24 cellular contexts compared by ENCODE assay signal in genomic region chr11:86469491-86470388, GRCh38.
DNase-seq lines count a peak whose midpoint lies in the region; ATAC-seq and TF ChIP-seq lines count a peak whose summit lies in the region.
"Had no signal": no experiment of that assay in that cellular context is flagged by ENCODE, and none has a peak within 500 bp of the region (broad histone marks: within the 10 kb centered on the region; RNA-seq: fewer than 3 reads in every experiment).

No MANE protein-coding gene starts in this region.

- H3K36me3 ChIP-seq in PC-3 (ENCODE audit: low read depth, low read length) = no peaks in the 10 kb centered on the region
- H3K36me3 ChIP-seq in trophoblast cell (ENCODE audit: control insufficient read depth in 1 of 2, insufficient read depth in 2 of 2, low read length in 2 of 2) = no peaks in the 10 kb centered on the region
- H3K36me3 ChIP-seq: brain microvascular endothelial cell, colonic mucosa, lower lobe of right lung, right lobe of liver had no signal

- H3K4me1 ChIP-seq in PC-3 (ENCODE audit: insufficient read depth, low read length) = peaks cover 22% of the 10 kb centered on the region
- peaks cover 41 to 47% of the 10 kb centered on the region in 2 experiments for H3K4me1 ChIP-seq in trophoblast cell (ENCODE audit: control insufficient read depth in 1 of 2, insufficient read depth in 2 of 2, low read length in 2 of 2)
- H3K4me1 ChIP-seq: colonic mucosa, right lobe of liver had no signal

- H3K4ac ChIP-seq in trophoblast cell (ENCODE audit: low read depth, low read length) = peak overlapping the region; percentile 3

- no peak overlapping the region for H3K4me3 ChIP-seq in AG10803 (ENCODE audit: low read length)
- H3K4me3 ChIP-seq in PC-3 (ENCODE audit: low read length) = no peak overlapping the region
- no peak overlapping the region for H3K4me3 ChIP-seq in trophoblast cell (ENCODE audit: low read depth, low read length)
- H3K4me3 ChIP-seq: colonic mucosa, lower lobe of right lung, right lobe of liver had no signal

- no TSS peak for BruUV-seq in PC-3 (replicated peaks; lab: Mats Ljungman, UMichigan)

- H2BK5ac ChIP-seq in trophoblast cell (ENCODE audit: low read depth, low read length, poor library complexity) = peak overlapping the region; percentile 70

- peak; percentile 65 for DNase-seq in AG10803 (ENCODE audit: low read depth)
- peak; percentile 14 for DNase-seq in PC-3
- DNase-seq in left ventricle myocardium superior = peak; percentile 40
- peak in 1 of 2 donors; percentile 32 for DNase-seq in trophoblast cell
- DNase-seq in HPDE6-E6E7 (ENCODE audit: extremely low spot score) = no peak
- DNase-seq in OCI-M2 (lab: John Stamatoyannopoulos, UW; ENCODE audit: unreplicated experiment) = no peak
- no peak for DNase-seq in KG1 (lab: John Stamatoyannopoulos, UW)
- DNase-seq: activated CD4-positive, CD25-positive, alpha-beta regulatory T cell treated with anti-CD3 and anti-CD28 coated beads, Interleukin-2, amount 50 U/mL, for 72 hours; activated T-cell treated with anti-CD3 and anti-CD28 coated beads, Interleukin-2, amount 50 U/mL, for 4 hours; brain microvascular endothelial cell; CD4-positive, alpha-beta T cell; colonic mucosa; DMS79; glutamatergic neuron; H9; Kasumi-1; lower lobe of right lung; NCI-H1930; NCI-H226; nucleus accumbens; right lobe of liver; stimulated activated naive B cell treated with anti-CD40 and anti-IgM and Interleukin-4, amounts not matched to agents 10 μg/mL and 1 μg/mL and 100 μg/mL, for 72 hours; T1000 had no signal

- no peak overlapping the region for H3K4me2 ChIP-seq in PC-3 (ENCODE audit: low read length)
- no peak overlapping the region for H3K4me2 ChIP-seq in trophoblast cell (ENCODE audit: low read length)

- no peak for TF ChIP-seq CTCF in AG10803 (conservative IDR thresholded peaks at IDR 0.05; ENCODE audit: low read length)
- TF ChIP-seq CTCF in PC-3 (conservative IDR thresholded peaks at IDR 0.05; ENCODE audit: low read depth, low read length) = no peak

- peak overlapping the region; percentile 80 for H4K91ac ChIP-seq in trophoblast cell (ENCODE audit: low read depth, low read length)

- WGBS in trophoblast cell (ENCODE audit: extremely low coverage, insufficient coverage, insufficient read length) = no CpG with 5 or more reads among the region's 5 CpGs

- H4K12ac ChIP-seq in trophoblast cell (ENCODE audit: low read depth, low read length) = no peak overlapping the region

- H4K8ac ChIP-seq in trophoblast cell (ENCODE audit: low read depth, low read length) = peak overlapping the region; percentile 60

- no peak overlapping the region for H3K23ac ChIP-seq in trophoblast cell (ENCODE audit: low read length)

- H2AK5ac ChIP-seq in trophoblast cell (ENCODE audit: low read length) = peak overlapping the region; percentile 1

- peak overlapping the region; percentile 22 for H3K18ac ChIP-seq in trophoblast cell (ENCODE audit: low read length)

- H3K9me3 ChIP-seq in PC-3 (ENCODE audit: low read length) (no peaks in the 10 kb centered on the region), trophoblast cell (ENCODE audit: insufficient read depth, low read depth, low read length) (no peaks in the 10 kb centered on the region)
- H3K9me3 ChIP-seq: colonic mucosa, lower lobe of right lung, right lobe of liver had no signal

- H3K9ac ChIP-seq in PC-3 (ENCODE audit: low read length) = no peak overlapping the region
- no peak overlapping the region for H3K9ac ChIP-seq in trophoblast cell (ENCODE audit: low read length)

- H2BK12ac ChIP-seq in trophoblast cell (ENCODE audit: low read length) = peak overlapping the region; percentile 42

- H3K27ac ChIP-seq in PC-3 (ENCODE audit: low read length) = no peak overlapping the region
- peak overlapping the region; percentile 81 for H3K27ac ChIP-seq in trophoblast cell (ENCODE audit: low read depth, low read length)
- H3K27ac ChIP-seq: brain microvascular endothelial cell, colonic mucosa, lower lobe of right lung, right lobe of liver had no signal

- H3K14ac ChIP-seq in trophoblast cell (ENCODE audit: low read length) = peak overlapping the region; percentile 25

- H4K20me1 ChIP-seq in PC-3 (ENCODE audit: low read length) = no peaks in the 10 kb centered on the region

- ATAC-seq in PC-3 = no peak
- ATAC-seq in left ventricle myocardium superior = peak; percentile 70
- no peak for ATAC-seq in GM21737 (IDR thresholded peaks at IDR 0.05; ENCODE audit: unreplicated experiment)
- ATAC-seq: activated T-cell treated with anti-CD3 and anti-CD28 coated beads, Interleukin-2, amount 50 U/mL, for 4 hours; stimulated activated naive B cell treated with anti-CD40 and anti-IgM and Interleukin-4, amounts not matched to agents 10 μg/mL and 1 μg/mL and 100 μg/mL, for 72 hours had no signal

- H3K79me1 ChIP-seq in trophoblast cell (ENCODE audit: low read length) = peaks cover 47% of the 10 kb centered on the region

- no peaks in the 10 kb centered on the region for H3K9me2 ChIP-seq in PC-3 (replicated peaks; ENCODE audit: low read length)

- no peaks in the 10 kb centered on the region for H3F3A ChIP-seq in PC-3 (ENCODE audit: low read length, unreplicated experiment)

- H3K79me2 ChIP-seq in PC-3 (ENCODE audit: low read length) (no peaks in the 10 kb centered on the region), trophoblast cell (ENCODE audit: control insufficient read depth, insufficient read depth, low read length, poor library complexity) (peaks cover 10% of the 10 kb centered on the region)

- POLR2A ChIA-PET in PC-3 (lab: Charles Lee; ENCODE audit: unreplicated experiment) = no interaction called here

- H2AFZ ChIP-seq in PC-3 (ENCODE audit: low read length) = no peak overlapping the region
- no peak overlapping the region for H2AFZ ChIP-seq in trophoblast cell (ENCODE audit: insufficient read depth, low read length, poor library complexity)

- CTCF ChIA-PET in PC-3 (lab: Charles Lee) = no interaction called here

- peak overlapping the region; percentile 78 for H2BK120ac ChIP-seq in trophoblast cell (ENCODE audit: insufficient read depth, low read length, poor library complexity)

- H3K27me3 ChIP-seq in PC-3 (ENCODE audit: low read length) (no peaks in the 10 kb centered on the region), trophoblast cell (ENCODE audit: insufficient read depth, low read length) (no peaks in the 10 kb centered on the region)
- H3K27me3 ChIP-seq: brain microvascular endothelial cell, colonic mucosa, right lobe of liver had no signal

- intact Hi-C loops in PC-3 (cut with micrococcal nuclease) (loop anchor here (10.0 kb wide), 1 partner anchor 205 kb away; the partner anchor contains the start of gene ME3), left ventricle myocardium superior (cut with micrococcal nuclease) (no loop called here)

Comparison
In these comparisons a context has a peak if more than half of its experiments do, and no peak if none do; other contexts are left out.
1. DNase-seq: peak in AG10803 (single experiment), PC-3 (single experiment) and left ventricle myocardium superior (single experiment); none in HPDE6-E6E7 (single experiment), OCI-M2 (single experiment) and KG1 (single experiment).